ENCODE assay signal across 10 cellular contexts in genomic region chr7:157544226-157544625, GRCh38.
"Had no signal": no experiment of that assay in that cellular context is flagged by ENCODE, and none has a peak within 500 bp of the region (broad histone marks: within the 10 kb centered on the region; RNA-seq: fewer than 3 reads in every experiment).

No MANE protein-coding gene starts in this region.

- H3K9me3 Mint-ChIP-seq: activated naive CD8-positive, alpha-beta T cell treated with anti-CD3 and anti-CD28 coated beads, Interleukin-2, amount 50 U/mL, for 24 hours; stimulated activated naive CD8-positive, alpha-beta T cell treated with anti-CD3 and anti-CD28 coated beads, Interleukin-15, Interleukin-2, amounts not matched to agents 100 ng/mL and 50 ng/mL, for 24 hours; T-cell had no signal

- H3K4me3 Mint-ChIP-seq: activated naive CD8-positive, alpha-beta T cell treated with anti-CD3 and anti-CD28 coated beads, Interleukin-2, amount 50 U/mL, for 24 hours; naive thymus-derived CD4-positive, alpha-beta T cell; stimulated activated naive CD8-positive, alpha-beta T cell treated with anti-CD3 and anti-CD28 coated beads, Interleukin-15, Interleukin-2, amounts not matched to agents 100 ng/mL and 50 ng/mL, for 24 hours; T-cell had no signal

- H3K27ac Mint-ChIP-seq: activated naive CD8-positive, alpha-beta T cell treated with anti-CD3 and anti-CD28 coated beads, Interleukin-2, amount 50 U/mL, for 24 hours; stimulated activated naive CD8-positive, alpha-beta T cell treated with anti-CD3 and anti-CD28 coated beads, Interleukin-15, Interleukin-2, amounts not matched to agents 100 ng/mL and 50 ng/mL, for 24 hours had no signal

- DNase-seq: activated CD4-positive, alpha-beta T cell treated with anti-CD3 and anti-CD28 coated beads for 4 hours; activated naive CD8-positive, alpha-beta T cell treated with anti-CD3 and anti-CD28 coated beads, Interleukin-2, amount 50 U/mL, for 24 hours; activated T-cell treated with anti-CD3 and anti-CD28 coated beads for 4 hours; foreskin keratinocyte; naive thymus-derived CD4-positive, alpha-beta T cell; stimulated activated CD4-positive, alpha-beta T cell treated with anti-CD3 and anti-CD28 coated beads, Interleukin-4, amount 100 ng/mL, for 1 hour; stimulated activated CD8-positive, alpha-beta memory T cell treated with anti-CD3 and anti-CD28 coated beads, Interleukin-4, amount 100 ng/mL, for 48 hours; T-cell; WERI-Rb-1 had no signal

- H3K27me3 Mint-ChIP-seq: activated naive CD8-positive, alpha-beta T cell treated with anti-CD3 and anti-CD28 coated beads, Interleukin-2, amount 50 U/mL, for 24 hours; naive thymus-derived CD4-positive, alpha-beta T cell; stimulated activated naive CD8-positive, alpha-beta T cell treated with anti-CD3 and anti-CD28 coated beads, Interleukin-15, Interleukin-2, amounts not matched to agents 100 ng/mL and 50 ng/mL, for 24 hours; T-cell had no signal
